ENCODE assay signal across 21 cellular contexts in genomic region chr2:180692322-180692721, GRCh38.
DNase-seq lines count a peak whose midpoint lies in the region; ATAC-seq, FAIRE-seq and TF ChIP-seq lines count a peak whose summit lies in the region.
"Had no signal": no experiment of that assay in that cellular context is flagged by ENCODE, and none has a peak within 500 bp of the region (broad histone marks: within the 10 kb centered on the region; RNA-seq: fewer than 3 reads in every experiment).

No MANE protein-coding gene starts in this region.

- 93% methylated on average over 7 of the region's 7 CpGs for WGBS in SK-N-SH (ENCODE audit: low lambda C conversion rate)

- peaks cover 0 to 13% of the 10 kb centered on the region in 2 donors for H3K27me3 Mint-ChIP-seq in natural killer cell treated with Interleukin-12 subunit alpha and Interleukin-12 subunit beta and Interleukin-15 and Interleukin-18, amount 100 ng/mL, for 72 hours

- H3K4me3 ChIP-seq in SK-N-SH (ENCODE audit: low read depth in 2 of 2, low read length in 1 of 2) (no peak overlapping the region), bronchial epithelial cell (ENCODE audit: low read depth, low read length) (no peak overlapping the region), kidney epithelial cell (ENCODE audit: low read depth, low read length) (peak overlapping the region; percentile 31)
- H3K4me3 ChIP-seq: BLaER1 treated with 17β-estradiol and CSF1 and Interleukin-3, amounts not matched to agents 10 nM and 100 nM; SJCRH30 had no signal

- POLR2A ChIA-PET in SK-N-SH (lab: Yijun Ruan, JAX), result no interaction called here

- no peaks in the 10 kb centered on the region for H3K9me3 ChIP-seq in SK-N-SH
- H3K9me3 ChIP-seq: SJCRH30 had no signal

- no peaks in the 10 kb centered on the region for H4K20me1 ChIP-seq in SK-N-SH (ENCODE audit: insufficient read depth)
- H4K20me1 ChIP-seq: BLaER1 treated with 17β-estradiol and CSF1 and Interleukin-3, amounts not matched to agents 10 nM and 100 nM had no signal

- H3K27ac ChIP-seq in SK-N-SH (ENCODE audit: low read depth in 2 of 2, low read length in 1 of 2), result no peak overlapping the region
- H3K27ac ChIP-seq: BLaER1 treated with 17β-estradiol and CSF1 and Interleukin-3, amounts not matched to agents 10 nM and 100 nM; KMS-11; SJCRH30 had no signal

- no peak for TF ChIP-seq CTCF in SK-N-SH (IDR thresholded peaks at IDR 0.05)
- no peak for TF ChIP-seq CTCF in bronchial epithelial cell (IDR thresholded peaks at IDR 0.05; ENCODE audit: insufficient read depth, low read length, severe bottlenecking)
- no peak for TF ChIP-seq CTCF in kidney epithelial cell (IDR thresholded peaks at IDR 0.05; ENCODE audit: insufficient read depth, low read length, poor library complexity, severe bottlenecking)

- H3K36me3 ChIP-seq in SK-N-SH (replicated peaks in 1 of 2; ENCODE audit: control insufficient read depth in 1 of 2, insufficient read depth in 2 of 2, low read length in 1 of 2) (no peaks in the 10 kb centered on the region), bronchial epithelial cell (ENCODE audit: control insufficient read depth, insufficient read depth, low read length) (no peaks in the 10 kb centered on the region), kidney epithelial cell (ENCODE audit: control insufficient read depth, insufficient read depth, low read length) (no peaks in the 10 kb centered on the region)
- H3K36me3 ChIP-seq: BLaER1 treated with 17β-estradiol and CSF1 and Interleukin-3, amounts not matched to agents 10 nM and 100 nM; SJCRH30 had no signal

- no peaks in the 10 kb centered on the region for H3F3A ChIP-seq in SK-N-SH (replicated peaks; ENCODE audit: insufficient read depth)

- H2AFZ ChIP-seq in SK-N-SH (ENCODE audit: low read depth), result no peak overlapping the region

- no peak overlapping the region for H3K4me2 ChIP-seq in SK-N-SH
- H3K4me2 ChIP-seq: BLaER1 treated with 17β-estradiol and CSF1 and Interleukin-3, amounts not matched to agents 10 nM and 100 nM; KMS-11 had no signal

- no peak overlapping the region for H3K27ac Mint-ChIP-seq in natural killer cell treated with Interleukin-12 subunit alpha and Interleukin-12 subunit beta and Interleukin-15 and Interleukin-18, amount 100 ng/mL, for 72 hours
- H3K27ac Mint-ChIP-seq: CD8-positive, alpha-beta T cell had no signal

- no peaks in the 10 kb centered on the region for H3K27me3 ChIP-seq in SK-N-SH (ENCODE audit: insufficient read depth)
- H3K27me3 ChIP-seq in bronchial epithelial cell (ENCODE audit: control insufficient read depth, insufficient read depth, low read length), result no peaks in the 10 kb centered on the region
- no peaks in the 10 kb centered on the region for H3K27me3 ChIP-seq in kidney epithelial cell (ENCODE audit: control insufficient read depth, insufficient read depth, low read length)
- H3K27me3 ChIP-seq: BLaER1 treated with 17β-estradiol and CSF1 and Interleukin-3, amounts not matched to agents 10 nM and 100 nM; SJCRH30 had no signal

- H3K9me3 Mint-ChIP-seq in natural killer cell treated with Interleukin-12 subunit alpha and Interleukin-12 subunit beta and Interleukin-15 and Interleukin-18, amount 100 ng/mL, for 72 hours, result no peaks in the 10 kb centered on the region
- H3K9me3 Mint-ChIP-seq: CD8-positive, alpha-beta T cell had no signal

- FAIRE-seq in bronchial epithelial cell (lab: Jason Lieb, UNC), result no peak
- FAIRE-seq: GM12891, HepG2 had no signal

- H3K4me1 ChIP-seq in SK-N-SH (ENCODE audit: control insufficient read depth in 1 of 2, insufficient read depth in 2 of 2, low read depth in 1 of 2, low read length in 1 of 2), result no peaks in the 10 kb centered on the region; a peak in 1 of 4 replicates
- H3K4me1 ChIP-seq: BLaER1 treated with 17β-estradiol and CSF1 and Interleukin-3, amounts not matched to agents 10 nM and 100 nM had no signal

- TF ChIP-seq EP300 in SK-N-SH (IDR thresholded peaks at IDR 0.05; ENCODE audit: borderline replicate concordance in 1 of 2, low read depth in 1 of 2, low read length in 1 of 2), result no peak

- H3K4me1 Mint-ChIP-seq in natural killer cell treated with Interleukin-12 subunit alpha and Interleukin-12 subunit beta and Interleukin-15 and Interleukin-18, amount 100 ng/mL, for 72 hours (ENCODE audit: low read depth in 2 of 2), result no peaks in the 10 kb centered on the region

- H3K36me3 Mint-ChIP-seq in natural killer cell treated with Interleukin-12 subunit alpha and Interleukin-12 subunit beta and Interleukin-15 and Interleukin-18, amount 100 ng/mL, for 72 hours, result no peaks in the 10 kb centered on the region
- H3K36me3 Mint-ChIP-seq: CD8-positive, alpha-beta T cell had no signal

- DNase-seq in SK-N-SH, result no peak
- DNase-seq in bronchial epithelial cell (ENCODE audit: low read depth), result peak; percentile 81
- DNase-seq in kidney epithelial cell (ENCODE audit: low read depth), result no peak
- DNase-seq in natural killer cell treated with Interleukin-12 subunit alpha and Interleukin-12 subunit beta and Interleukin-15 and Interleukin-18, amount 100 ng/mL, for 72 hours (ENCODE audit: low spot score), result no peak
- DNase-seq in SHP77 treated with DMSO at 0.1 percent for 48 hours (lab: John Stamatoyannopoulos, UW), result no peak
- no peak for DNase-seq in NCI-H446 treated with DMSO at 0.1 percent for 48 hours (lab: John Stamatoyannopoulos, UW)
- DNase-seq: 8988T; CD8-positive, alpha-beta T cell; DND-41; H7; MV-4-11; NCI-H187; NCI-H510A; NCI-H748 treated with DMSO at 0.1 percent for 48 hours; SJCRH30 had no signal

- ATAC-seq in SK-N-SH treated with all-trans-retinoic acid at 6 μM for 48 hours, result peak; percentile 31; the same call in 1 of the 3 replicates
- ATAC-seq in natural killer cell treated with Interleukin-12 subunit alpha and Interleukin-12 subunit beta and Interleukin-15 and Interleukin-18, amount 100 ng/mL, for 72 hours, result no peak
- ATAC-seq in HG02973 (IDR thresholded peaks at IDR 0.05; ENCODE audit: unreplicated experiment), result no peak
- ATAC-seq: CD8-positive, alpha-beta T cell; HepG2 had no signal

- CTCF ChIA-PET in SK-N-SH (lab: Yijun Ruan, JAX), result no interaction called here

- H3K9ac ChIP-seq in SK-N-SH, result no peak overlapping the region
- H3K9ac ChIP-seq: BLaER1 treated with 17β-estradiol and CSF1 and Interleukin-3, amounts not matched to agents 10 nM and 100 nM; KMS-11 had no signal

- no peaks in the 10 kb centered on the region for H3K79me2 ChIP-seq in SK-N-SH (ENCODE audit: insufficient read depth)

- H3K9me2 ChIP-seq in SK-N-SH, result no peaks in the 10 kb centered on the region

- H3K4me3 Mint-ChIP-seq in natural killer cell treated with Interleukin-12 subunit alpha and Interleukin-12 subunit beta and Interleukin-15 and Interleukin-18, amount 100 ng/mL, for 72 hours, result no peak overlapping the region
- H3K4me3 Mint-ChIP-seq: CD8-positive, alpha-beta T cell had no signal

- TF ChIP-seq RAD21 in SK-N-SH (IDR thresholded peaks at IDR 0.05; ENCODE audit: low read length), result no peak

TF ChIP-seq in SK-N-SH treated with all-trans-retinoic acid at 6 μM for 48 hours, 23 proteins besides CTCF, POLR2A, EP300 and RAD21 (continues in another document):
- TF ChIP-seq TCF4 (CRISPR knock-in tag; IDR thresholded peaks at IDR 0.05; ENCODE audit: borderline replicate concordance) (no peak), PATZ1 (CRISPR knock-in tag; IDR thresholded peaks at IDR 0.05; ENCODE audit: borderline replicate concordance) (no peak), ZNF70 (CRISPR knock-in tag; IDR thresholded peaks at IDR 0.05) (no peak), OSR1 (CRISPR knock-in tag; IDR thresholded peaks at IDR 0.05) (no peak), PPARA (CRISPR knock-in tag; IDR thresholded peaks at IDR 0.05; ENCODE audit: borderline replicate concordance) (no peak)

TF ChIP-seq in SK-N-SH, 30 proteins besides CTCF, POLR2A, EP300 and RAD21 (continues in another document):
- no peak for TF ChIP-seq USF2 (IDR thresholded peaks at IDR 0.05; ENCODE audit: borderline replicate concordance, low read depth, low read length)
- no peak for TF ChIP-seq TEAD4 (IDR thresholded peaks at IDR 0.05; ENCODE audit: borderline replicate concordance, insufficient read depth)
- TF ChIP-seq ZBTB33 (IDR thresholded peaks at IDR 0.05; ENCODE audit: borderline replicate concordance, low read depth), result no peak
- TF ChIP-seq SMC3 (IDR thresholded peaks at IDR 0.05; ENCODE audit: low read depth, low read length), result no peak
- TF ChIP-seq USF1 (IDR thresholded peaks at IDR 0.05; ENCODE audit: borderline replicate concordance, low read depth), result no peak
- TF ChIP-seq JUND (IDR thresholded peaks at IDR 0.05), result no peak
- TF ChIP-seq ELF1 (IDR thresholded peaks at IDR 0.05), result no peak
- no peak for TF ChIP-seq TAF1 (IDR thresholded peaks at IDR 0.05; ENCODE audit: borderline replicate concordance, low read depth, low read length)
- no peak for TF ChIP-seq POLR2AphosphoS5 (IDR thresholded peaks at IDR 0.05; ENCODE audit: low read depth, low read length)
- TF ChIP-seq RFX5 (IDR thresholded peaks at IDR 0.05; ENCODE audit: low read length), result no peak
